ENCODE assay signal across 15 cellular contexts in genomic region chr5:123754903-123755302, GRCh38.
DNase-seq lines count a peak whose midpoint lies in the region; ATAC-seq and TF ChIP-seq lines count a peak whose summit lies in the region.
"Had no signal": no experiment of that assay in that cellular context is flagged by ENCODE, and none has a peak within 500 bp of the region (broad histone marks: within the 10 kb centered on the region; RNA-seq: fewer than 3 reads in every experiment).

No MANE protein-coding gene starts in this region.

- H3K9me3 ChIP-seq in ectodermal cell (ENCODE audit: control insufficient read depth, low read length), result no peaks in the 10 kb centered on the region
- H3K9me3 ChIP-seq: tibial artery had no signal

- TF ChIP-seq CTCF in AG10803 (conservative IDR thresholded peaks at IDR 0.05; ENCODE audit: low read length), result no peak

- H3K4me3 ChIP-seq in AG10803 (ENCODE audit: low read length) (no peak overlapping the region), ectodermal cell (ENCODE audit: insufficient read depth, low read depth, low read length) (no peak overlapping the region)
- H3K4me3 ChIP-seq: BLaER1 treated with 17β-estradiol and CSF1 and Interleukin-3, amounts not matched to agents 10 nM and 100 nM; tibial artery had no signal

- peak; percentile 37 for DNase-seq in AG10803 (ENCODE audit: low read depth)
- DNase-seq in NCI-H1930 (lab: John Stamatoyannopoulos, UW), result peak; percentile 64 to 72
- peak; percentile 23 for DNase-seq in myocyte (ENCODE audit: low read depth)
- DNase-seq in SIG-M5 treated with dmso at 0.1 percent for 504 hours (lab: John Stamatoyannopoulos, UW; ENCODE audit: unreplicated experiment), result no peak
- DNase-seq in iPS-NIHi7 (ENCODE audit: extremely low spot score), result no peak
- DNase-seq: activated CD8-positive, alpha-beta memory T cell treated with anti-CD3 and anti-CD28 coated beads, Interleukin-2, amount 50 U/mL, for 4 hours; aorta; GOT3; NCI-H2081 treated with DMSO at 0.1 percent for 48 hours; tibial artery had no signal

- no peaks in the 10 kb centered on the region for H3K36me3 ChIP-seq in ectodermal cell (ENCODE audit: control insufficient read depth, insufficient read depth, low read length)
- H3K36me3 ChIP-seq: BLaER1 treated with 17β-estradiol and CSF1 and Interleukin-3, amounts not matched to agents 10 nM and 100 nM; tibial artery had no signal

- no peaks in the 10 kb centered on the region for H3K27me3 ChIP-seq in ectodermal cell (ENCODE audit: control insufficient read depth, insufficient read depth, low read length, poor library complexity, severe bottlenecking)
- H3K27me3 ChIP-seq: BLaER1 treated with 17β-estradiol and CSF1 and Interleukin-3, amounts not matched to agents 10 nM and 100 nM; tibial artery had no signal

- ATAC-seq in HG02938 (IDR thresholded peaks at IDR 0.05; ENCODE audit: unreplicated experiment) (no peak), HG02642 (IDR thresholded peaks at IDR 0.05; ENCODE audit: poor library complexity, unreplicated experiment) (no peak)

- H3K27ac ChIP-seq in ectodermal cell (ENCODE audit: insufficient read depth, low read depth, low read length, poor library complexity, severe bottlenecking), result peak overlapping the region; percentile 68
- H3K27ac ChIP-seq: BLaER1 treated with 17β-estradiol and CSF1 and Interleukin-3, amounts not matched to agents 10 nM and 100 nM; RWPE1; tibial artery had no signal

- WGBS in ectodermal cell, 2 experiments, result 39 to 56% methylated on average over 3 of the region's 3 CpGs

- peaks cover 22% of the 10 kb centered on the region for H3K4me1 ChIP-seq in ectodermal cell (ENCODE audit: control insufficient read depth, insufficient read depth, low read length)

Comparison
In these comparisons a context has a peak if more than half of its experiments do, and no peak if none do; other contexts are left out.
1. DNase-seq: peak in AG10803 (single experiment), NCI-H1930 (2 of 2) and myocyte (single experiment); none in SIG-M5 treated with dmso at 0.1 percent for 504 hours (single experiment) and iPS-NIHi7 (single experiment).